ENCODE assay signal across 21 cellular contexts in the genomic region with DNA sequence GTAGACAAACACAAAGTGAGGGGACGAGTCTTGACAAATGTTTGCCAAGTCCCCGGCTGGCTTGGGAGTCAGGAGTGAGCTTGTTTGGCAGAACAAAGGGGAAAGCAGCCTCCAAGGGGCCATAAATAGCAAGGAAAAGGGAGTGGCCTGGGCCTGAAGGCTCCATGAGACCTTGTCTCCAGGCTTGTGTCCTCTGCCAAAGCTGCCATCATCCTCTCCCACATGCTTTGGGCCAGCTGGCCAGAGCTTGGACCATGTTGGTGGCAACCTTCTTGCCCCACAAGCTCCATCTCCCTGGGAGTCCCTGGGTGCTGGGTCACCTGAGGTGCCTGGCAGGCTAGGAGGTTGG. TPM values are rescaled to one million over a fixed set of nuclear protein-coding genes. Genes with fewer than 3 reads are reported as not detected.
"Had no signal": no experiment of that assay in that cellular context is flagged by ENCODE, and none has a peak within 500 bp of the region (broad histone marks: within the 10 kb centered on the region; RNA-seq: fewer than 3 reads in every experiment).

No MANE protein-coding gene starts in this region.

- H3K36me3 ChIP-seq: neutrophil, ovary, tibial nerve had no signal

- H3K27me3 ChIP-seq: body of pancreas, ovary had no signal

- DNase-seq: activated CD4-positive, alpha-beta T cell treated with anti-CD3 and anti-CD28 coated beads for 1 hour; activated gamma-delta T cell treated with Interleukin-2 at 50 U/mL for 16 hours; activated T-cell treated with anti-CD3 and anti-CD28 coated beads, Interleukin-2, amount 50 U/mL, for 1 hour; anterior cingulate cortex; body of pancreas; caudate nucleus; dermis blood vessel endothelial cell; effector CD8-positive, alpha-beta T cell; glutamatergic neuron; hypothalamus; ovary; right cardiac atrium; stimulated activated CD4-positive, alpha-beta T cell treated with anti-CD3 and anti-CD28 coated beads, Interleukin-1b, Interleukin-23, amount 100 ng/mL, for 48 hours; stimulated activated naive CD8-positive, alpha-beta T cell treated with anti-CD3 and anti-CD28 coated beads, Interleukin-15, amount 100 ng/mL, for 72 hours; T-helper 1 cell had no signal

- ATAC-seq: body of pancreas; natural killer cell treated with Interleukin-12 subunit alpha and Interleukin-12 subunit beta and Interleukin-15 and Interleukin-18, amount 100 ng/mL, for 72 hours; right cardiac atrium; stimulated activated effector memory CD8-positive, alpha-beta T cell treated with anti-CD3 and anti-CD28 coated beads, Interleukin-12 subunit alpha, Interleukin-12 subunit beta, amount 100 ng/mL, for 72 hours; stimulated activated naive CD8-positive, alpha-beta T cell treated with anti-CD3 and anti-CD28 coated beads, Interleukin-15, amount 100 ng/mL, for 72 hours had no signal

- H3K4me1 ChIP-seq: body of pancreas, tibial nerve had no signal

- H3K4me3 ChIP-seq: body of pancreas, lung, ovary, tibial nerve had no signal

- H3K27ac ChIP-seq: body of pancreas, neutrophil, ovary, tibial nerve had no signal

- H3K9me3 ChIP-seq: body of pancreas, neutrophil, ovary, tibial nerve had no signal

RNA-seq across cellular contexts. Expression of a gene that starts 13.3 kb away (rescaled TPM):
- total RNA-seq: body of pancreas; frontal cortex; natural killer cell treated with Interleukin-12 subunit alpha and Interleukin-12 subunit beta and Interleukin-15 and Interleukin-18, amount 100 ng/mL, for 72 hours had no signal
